In genomic region chr7:24966802-24967201, GRCh38 we compare ENCODE assay signal across 14 cellular contexts. TPM values are rescaled to one million over a fixed set of nuclear protein-coding genes. Genes with fewer than 3 reads are reported as not detected.
DNase-seq lines count a peak whose midpoint lies in the region; ATAC-seq and TF ChIP-seq lines count a peak whose summit lies in the region.
"Had no signal": no experiment of that assay in that cellular context is flagged by ENCODE, and none has a peak within 500 bp of the region (broad histone marks: within the 10 kb centered on the region; RNA-seq: fewer than 3 reads in every experiment).

No MANE protein-coding gene starts in this region.

- ATAC-seq in gastroesophageal sphincter (no peak), GM18502 (IDR thresholded peaks at IDR 0.05; ENCODE audit: poor library complexity, unreplicated experiment) (no peak)

- no peaks in the 10 kb centered on the region for H3K27me3 Mint-ChIP-seq in activated CD4-positive, alpha-beta T cell treated with anti-CD3 and anti-CD28 coated beads, Interleukin-2, amount 10 ng/mL, durations not matched to agents 24 days and 14 days
- peaks cover 2% of the 10 kb centered on the region for H3K27me3 Mint-ChIP-seq in nephron progenitor cell (ENCODE audit: low read depth, poor library complexity)

- 60% methylated on average over 1 of the region's 1 CpG for WGBS in smooth muscle cell (ENCODE audit: low lambda C conversion rate)
- 95 to 100% methylated on average over 1 of the region's 1 CpG for WGBS in gastroesophageal sphincter (ENCODE audit: low coverage in 1 of 2), 2 donors

- H3K4me3 Mint-ChIP-seq in activated CD4-positive, alpha-beta T cell treated with anti-CD3 and anti-CD28 coated beads, Interleukin-2, amount 10 ng/mL, durations not matched to agents 24 days and 14 days = peak overlapping the region; percentile 4
- H3K4me3 Mint-ChIP-seq in nephron progenitor cell = no peak overlapping the region

- H3K4me3 ChIP-seq in OCI-LY7 (ENCODE audit: low read depth, low read length, poor library complexity, severe bottlenecking) = peak overlapping the region; percentile 34
- H3K4me3 ChIP-seq in effector memory CD4-positive, alpha-beta T cell (ENCODE audit: insufficient read depth, low read depth, low read length, poor library complexity, severe bottlenecking) = no peak overlapping the region
- H3K4me3 ChIP-seq in smooth muscle cell = no peak overlapping the region
- no peak overlapping the region for H3K4me3 ChIP-seq in gastroesophageal sphincter

- H4K20me1 ChIP-seq in OCI-LY7 (ENCODE audit: insufficient read depth, low read length) = peaks cover 35% of the 10 kb centered on the region
- H4K20me1 ChIP-seq in smooth muscle cell (ENCODE audit: low read depth) = no peaks in the 10 kb centered on the region

- no peak for DNase-seq in activated CD4-positive, alpha-beta T cell treated with anti-CD3 and anti-CD28 coated beads, Interleukin-2, amount 10 ng/mL, durations not matched to agents 24 days and 14 days
- no peak for DNase-seq in activated CD4-positive, alpha-beta T cell treated with anti-CD3 and anti-CD28 coated beads for 1 hour
- no peak for DNase-seq in OCI-LY7 (ENCODE audit: low spot score)
- no peak for DNase-seq in effector memory CD4-positive, alpha-beta T cell
- no peak for DNase-seq in smooth muscle cell (lab: John Stamatoyannopoulos, UW; ENCODE audit: unreplicated experiment)
- DNase-seq in nephron progenitor cell = no peak
- DNase-seq: activated CD4-positive, alpha-beta T cell treated with anti-CD3 and anti-CD28 coated beads, Interleukin-2, amount 50 U/mL, for 1 hour; activated naive CD4-positive, alpha-beta T cell treated with anti-CD3 and anti-CD28 coated beads, Interleukin-2, amount 50 U/mL, for 16 hours; central memory CD4-positive, alpha-beta T cell; DND-41; NCI-H2107; SW 1271 had no signal

- CTCF ChIA-PET in OCI-LY7 (lab: Charles Lee; ENCODE audit: unreplicated experiment) = interaction anchor here (0.5 kb wide), 1 partner anchor 125 kb away, joined by 3 read pairs; no protein-coding TSS in a partner anchor

- TF ChIP-seq POLR2A in gastroesophageal sphincter (IDR thresholded peaks at IDR 0.05) = no peak

- H3K9me2 ChIP-seq in OCI-LY7 (ENCODE audit: insufficient read depth, low read length) = no peaks in the 10 kb centered on the region

- peaks cover 86% of the 10 kb centered on the region for H3K4me1 ChIP-seq in OCI-LY7 (ENCODE audit: insufficient read depth, low read length, poor library complexity, severe bottlenecking)
- peaks cover 47% of the 10 kb centered on the region for H3K4me1 ChIP-seq in effector memory CD4-positive, alpha-beta T cell (ENCODE audit: control insufficient read depth, insufficient read depth, low read length, poor library complexity, severe bottlenecking)
- peaks cover 14% of the 10 kb centered on the region for H3K4me1 ChIP-seq in smooth muscle cell (ENCODE audit: low read depth)
- no peaks in the 10 kb centered on the region for H3K4me1 ChIP-seq in gastroesophageal sphincter

- peak overlapping the region; percentile 84 for H3K27ac Mint-ChIP-seq in activated CD4-positive, alpha-beta T cell treated with anti-CD3 and anti-CD28 coated beads, Interleukin-2, amount 10 ng/mL, durations not matched to agents 24 days and 14 days
- no peak overlapping the region for H3K27ac Mint-ChIP-seq in nephron progenitor cell

- H3F3A ChIP-seq in smooth muscle cell (ENCODE audit: low read depth) = no peaks in the 10 kb centered on the region

- H3K36me3 ChIP-seq in OCI-LY7 (ENCODE audit: insufficient read depth, low read length) (peaks cover 10% of the 10 kb centered on the region; the same call in 1 of the 2 replicates), smooth muscle cell (ENCODE audit: low read depth) (no peaks in the 10 kb centered on the region), gastroesophageal sphincter (no peaks in the 10 kb centered on the region)
- H3K36me3 ChIP-seq in effector memory CD4-positive, alpha-beta T cell (ENCODE audit: control insufficient read depth, insufficient read depth, low read length) = no peaks in the 10 kb centered on the region

- TF ChIP-seq CTCF in OCI-LY7 (conservative IDR thresholded peaks at IDR 0.05; ENCODE audit: low read length) (no peak), smooth muscle cell (IDR thresholded peaks at IDR 0.05; ENCODE audit: borderline replicate concordance, insufficient read depth, poor library complexity, severe bottlenecking) (no peak), gastroesophageal sphincter (IDR thresholded peaks at IDR 0.05) (no peak), nephron progenitor cell (IDR thresholded peaks at IDR 0.05) (no peak)

- intact Hi-C loops in activated CD4-positive, alpha-beta T cell treated with anti-CD3 and anti-CD28 coated beads, Interleukin-2, amount 10 ng/mL, durations not matched to agents 24 days and 14 days (cut with micrococcal nuclease) = loop anchor here (1.0 to 2.0 kb wide), 7 partner anchors 13 to 146 kb away; partner anchors contain the start of gene OSBPL3
- intact Hi-C loops in OCI-LY7 (cut with micrococcal nuclease; ENCODE audit: unreplicated experiment) = loop anchor here (1.0 to 2.0 kb wide), 2 partner anchors 12 to 72 kb away; no protein-coding TSS in a partner anchor

- H3K27ac ChIP-seq in OCI-LY7 (ENCODE audit: low read depth, low read length, poor library complexity, severe bottlenecking) (peak overlapping the region; percentile 81), smooth muscle cell (ENCODE audit: low read depth) (peak overlapping the region; percentile 61), gastroesophageal sphincter (no peak overlapping the region)
- peak overlapping the region; percentile 38 for H3K27ac ChIP-seq in effector memory CD4-positive, alpha-beta T cell (ENCODE audit: insufficient read depth, low read length, poor library complexity, severe bottlenecking)

- H3K9ac ChIP-seq in smooth muscle cell (ENCODE audit: low read depth) = no peak overlapping the region

- peaks cover 98% of the 10 kb centered on the region for H3K79me2 ChIP-seq in OCI-LY7 (ENCODE audit: insufficient read depth, low read depth, low read length)
- peaks cover 17% of the 10 kb centered on the region for H3K79me2 ChIP-seq in smooth muscle cell (ENCODE audit: low read depth)

- no TSS peak for BruUV-seq in OCI-LY7 (replicated peaks; lab: Mats Ljungman, UMichigan)

- H3K9me3 Mint-ChIP-seq in activated CD4-positive, alpha-beta T cell treated with anti-CD3 and anti-CD28 coated beads, Interleukin-2, amount 10 ng/mL, durations not matched to agents 24 days and 14 days = peaks cover 3% of the 10 kb centered on the region
- no peaks in the 10 kb centered on the region for H3K9me3 Mint-ChIP-seq in nephron progenitor cell

- TF ChIP-seq EP300 in gastroesophageal sphincter (IDR thresholded peaks at IDR 0.05) = no peak

- H3K27me3 ChIP-seq in effector memory CD4-positive, alpha-beta T cell (replicated peaks; ENCODE audit: control insufficient read depth, insufficient read depth, low read length, poor library complexity, severe bottlenecking) = no peaks in the 10 kb centered on the region
- H3K27me3 ChIP-seq in smooth muscle cell (ENCODE audit: low read depth) (no peaks in the 10 kb centered on the region), gastroesophageal sphincter (no peaks in the 10 kb centered on the region)

- H3K4me1 Mint-ChIP-seq in activated CD4-positive, alpha-beta T cell treated with anti-CD3 and anti-CD28 coated beads, Interleukin-2, amount 10 ng/mL, durations not matched to agents 24 days and 14 days = peaks cover 78% of the 10 kb centered on the region
- peaks cover 12% of the 10 kb centered on the region for H3K4me1 Mint-ChIP-seq in nephron progenitor cell

- POLR2A ChIA-PET in OCI-LY7 (lab: Charles Lee) = interaction anchor here (0.8 to 2.6 kb wide), 7 partner anchors 11 to 83 kb away, joined by 3 to 13 read pairs (median 4); no protein-coding TSS in a partner anchor

- H2AFZ ChIP-seq in OCI-LY7 (ENCODE audit: low read length) (no peak overlapping the region), smooth muscle cell (ENCODE audit: low read depth) (no peak overlapping the region)

- peaks cover 19% of the 10 kb centered on the region for H3K36me3 Mint-ChIP-seq in activated CD4-positive, alpha-beta T cell treated with anti-CD3 and anti-CD28 coated beads, Interleukin-2, amount 10 ng/mL, durations not matched to agents 24 days and 14 days (ENCODE audit: low read depth)
- no peaks in the 10 kb centered on the region for H3K36me3 Mint-ChIP-seq in nephron progenitor cell (ENCODE audit: low read depth)

- peak overlapping the region; percentile 83 for H3K4me2 ChIP-seq in OCI-LY7 (ENCODE audit: low read length)
- no peak overlapping the region for H3K4me2 ChIP-seq in smooth muscle cell

- H3K9me3 ChIP-seq in OCI-LY7 (ENCODE audit: low read length) (no peaks in the 10 kb centered on the region), smooth muscle cell (replicated peaks; ENCODE audit: low read depth) (no peaks in the 10 kb centered on the region), gastroesophageal sphincter (no peaks in the 10 kb centered on the region)
- H3K9me3 ChIP-seq in effector memory CD4-positive, alpha-beta T cell (ENCODE audit: control insufficient read depth, low read length) = no peaks in the 10 kb centered on the region

RNA-seq across cellular contexts. Expression of gene OSBPL3, which starts 13.2 kb away (rescaled TPM):
- total RNA-seq in activated CD4-positive, alpha-beta T cell treated with anti-CD3 and anti-CD28 coated beads, Interleukin-2, amount 10 ng/mL, durations not matched to agents 24 days and 14 days = 93.7 and 93.8 TPM in 2 replicates
- total RNA-seq in OCI-LY7 (2014; rRNA removed; shearing (Covaris generic)) = 24.6 and 28.7 TPM in 2 replicates
- total RNA-seq in OCI-LY7 (2022) (67.0 and 79.9 TPM in 2 replicates), smooth muscle cell (11.9 and 16.3 TPM in 2 replicates), gastroesophageal sphincter (10 to 100 TPM in 1 of 4 donors, 1 to 10 TPM in 3; 3.2 to 11.4 (median 6.4) TPM)
- polyA plus RNA-seq in smooth muscle cell = 6.2 and 8.3 TPM in 2 replicates

Comparison
In these comparisons a context has a peak if more than half of its experiments do, and no peak if none do; other contexts are left out.
1. H3K27ac ChIP-seq: peak in OCI-LY7 (single experiment), effector memory CD4-positive, alpha-beta T cell (single experiment) and smooth muscle cell (single experiment); none in gastroesophageal sphincter (0 of 4).